In genomic region chr2:129274038-129274415, GRCh38 we compare ENCODE assay signal across 34 cellular contexts.
"Had no signal": no experiment of that assay in that cellular context is flagged by ENCODE, and none has a peak within 500 bp of the region (broad histone marks: within the 10 kb centered on the region; RNA-seq: fewer than 3 reads in every experiment).

No MANE protein-coding gene starts in this region.

- H3K27ac Mint-ChIP-seq: activated B cell treated with CpG ODN at 0.5 μM for 24 hours; activated CD8-positive, alpha-beta memory T cell treated with anti-CD3 and anti-CD28 coated beads, Interleukin-2, amount 10 ng/mL, durations not matched to agents 7 days and 5 days; activated CD8-positive, alpha-beta T cell treated with anti-CD3 and anti-CD28 coated beads, Interleukin-2, amount 10 ng/mL, durations not matched to agents 7 days and 5 days; activated naive CD4-positive, alpha-beta T cell treated with anti-CD3 and anti-CD28 coated beads, Interleukin-2, amount 10 ng/mL, durations not matched to agents 7 days and 5 days; activated naive CD4-positive, alpha-beta T cell treated with anti-CD3 and anti-CD28 coated beads, Interleukin-2, amount 50 U/mL, for 72 hours; activated T-helper 1 cell treated with anti-CD3 and anti-CD28 coated beads, Interleukin-12 subunit alpha, Interleukin-12 subunit beta, Interleukin-2, Interleukin-4 antibody, amounts not matched to agents 30 ng/mL and 10 ng/mL and 1 ng/mL, durations not matched to agents 14 hours and 24 hours and 36 hours; brain; T-helper 17 cell; T-helper 2 cell treated with Interferon-gamma antibody and Interleukin-4, amounts not matched to agents 5 μg/mL and 100 μg/mL, for 36 hours had no signal

- H3K9me3 ChIP-seq: breast epithelium, colonic mucosa, esophagus squamous epithelium had no signal

- H3K36me3 ChIP-seq: adrenal gland, ascending aorta, breast epithelium, cardiac muscle cell, colonic mucosa, esophagus squamous epithelium, WERI-Rb-1 had no signal

- H3K4me1 Mint-ChIP-seq: activated B cell treated with CpG ODN at 0.5 μM for 24 hours; activated CD8-positive, alpha-beta memory T cell treated with anti-CD3 and anti-CD28 coated beads, Interleukin-2, amount 10 ng/mL, durations not matched to agents 7 days and 5 days; activated naive CD4-positive, alpha-beta T cell treated with anti-CD3 and anti-CD28 coated beads, Interleukin-2, amount 10 ng/mL, durations not matched to agents 7 days and 5 days; T-helper 17 cell had no signal

- H3K4me3 Mint-ChIP-seq: activated B cell treated with CpG ODN at 0.5 μM for 24 hours; activated CD8-positive, alpha-beta memory T cell treated with anti-CD3 and anti-CD28 coated beads, Interleukin-2, amount 10 ng/mL, durations not matched to agents 7 days and 5 days; activated CD8-positive, alpha-beta T cell treated with anti-CD3 and anti-CD28 coated beads, Interleukin-2, amount 10 ng/mL, durations not matched to agents 7 days and 5 days; activated naive CD4-positive, alpha-beta T cell treated with anti-CD3 and anti-CD28 coated beads, Interleukin-2, amount 10 ng/mL, durations not matched to agents 7 days and 5 days; activated T-helper 1 cell treated with anti-CD3 and anti-CD28 coated beads, Interleukin-12 subunit alpha, Interleukin-12 subunit beta, Interleukin-2, Interleukin-4 antibody, amounts not matched to agents 30 ng/mL and 10 ng/mL and 1 ng/mL, durations not matched to agents 14 hours and 24 hours and 36 hours; brain; T-helper 17 cell; T-helper 2 cell treated with Interferon-gamma antibody and Interleukin-4, amounts not matched to agents 5 μg/mL and 100 μg/mL, for 36 hours had no signal

- DNase-seq: activated B cell treated with CpG ODN at 0.5 μM for 24 hours; activated CD4-positive, alpha-beta T cell treated with anti-CD3 and anti-CD28 coated beads for 48 hours; activated CD4-positive, alpha-beta T cell treated with anti-CD3 and anti-CD28 coated beads, Interleukin-2, amount 50 U/mL, for 1 hour; activated CD4-positive, alpha-beta T cell treated with anti-CD3 and anti-CD28 coated beads, Interleukin-2, amount 50 U/mL, for 48 hours; activated CD8-positive, alpha-beta memory T cell treated with anti-CD3 and anti-CD28 coated beads, Interleukin-2, amount 10 ng/mL, durations not matched to agents 7 days and 5 days; activated CD8-positive, alpha-beta memory T cell treated with anti-CD3 and anti-CD28 coated beads, Interleukin-2, amount 50 U/mL, for 4 hours; activated CD8-positive, alpha-beta T cell treated with anti-CD3 and anti-CD28 coated beads, Interleukin-2, amount 10 ng/mL, durations not matched to agents 7 days and 5 days; activated gamma-delta T cell; activated naive CD4-positive, alpha-beta T cell; activated naive CD4-positive, alpha-beta T cell treated with anti-CD3 and anti-CD28 coated beads, Interleukin-2, amount 10 ng/mL, durations not matched to agents 7 days and 5 days; activated T-cell treated with anti-CD3 and anti-CD28 coated beads, Interleukin-2, amount 50 U/mL, for 1 hour; activated T-cell treated with anti-CD3 and anti-CD28 coated beads, Interleukin-2, amount 50 U/mL, for 48 hours; adrenal gland; amygdala; central memory CD4-positive, alpha-beta T cell; cerebellar nuclear complex; colonic mucosa; effector CD8-positive, alpha-beta T cell; esophagus squamous epithelium; foreskin melanocyte; head of caudate nucleus; T-helper 1 cell; T-helper 17 cell; T1000; WERI-Rb-1 had no signal

- H3K27me3 ChIP-seq: adrenal gland, ascending aorta, breast epithelium, cardiac muscle cell, colonic mucosa, esophagus squamous epithelium had no signal

- H3K27ac ChIP-seq: adrenal gland, ascending aorta, breast epithelium, cardiac muscle cell, colonic mucosa, epithelial cell of prostate, esophagus squamous epithelium, WERI-Rb-1 had no signal

- H3K9me3 Mint-ChIP-seq: activated naive CD4-positive, alpha-beta T cell treated with anti-CD3 and anti-CD28 coated beads, Interleukin-2, amount 10 ng/mL, durations not matched to agents 7 days and 5 days; T-helper 2 cell treated with Interferon-gamma antibody and Interleukin-4, amounts not matched to agents 5 μg/mL and 100 μg/mL, for 36 hours had no signal

- H3K27me3 Mint-ChIP-seq: activated B cell treated with CpG ODN at 0.5 μM for 24 hours; activated CD8-positive, alpha-beta memory T cell treated with anti-CD3 and anti-CD28 coated beads, Interleukin-2, amount 10 ng/mL, durations not matched to agents 7 days and 5 days; activated naive CD4-positive, alpha-beta T cell treated with anti-CD3 and anti-CD28 coated beads, Interleukin-2, amount 10 ng/mL, durations not matched to agents 7 days and 5 days; T-helper 17 cell had no signal

- ATAC-seq: activated CD4-positive, CD25-positive, alpha-beta regulatory T cell treated with anti-CD3 and anti-CD28 coated beads, Interleukin-2, amount 50 U/mL, for 24 hours; activated CD8-positive, alpha-beta memory T cell treated with anti-CD3 and anti-CD28 coated beads, Interleukin-2, amount 10 ng/mL, durations not matched to agents 7 days and 5 days; activated CD8-positive, alpha-beta T cell treated with anti-CD3 and anti-CD28 coated beads, Interleukin-2, amount 10 ng/mL, durations not matched to agents 7 days and 5 days; activated naive CD4-positive, alpha-beta T cell treated with anti-CD3 and anti-CD28 coated beads, Interleukin-2, amount 50 U/mL, for 72 hours; T-helper 17 cell had no signal

- H3K4me1 ChIP-seq: adrenal gland, ascending aorta, breast epithelium, colonic mucosa, esophagus squamous epithelium had no signal

- H3K4me3 ChIP-seq: adrenal gland, ascending aorta, breast epithelium, cardiac muscle cell, colonic mucosa, esophagus squamous epithelium had no signal

- H3K36me3 Mint-ChIP-seq: activated CD8-positive, alpha-beta memory T cell treated with anti-CD3 and anti-CD28 coated beads, Interleukin-2, amount 10 ng/mL, durations not matched to agents 7 days and 5 days; activated naive CD4-positive, alpha-beta T cell treated with anti-CD3 and anti-CD28 coated beads, Interleukin-2, amount 10 ng/mL, durations not matched to agents 7 days and 5 days; activated naive CD4-positive, alpha-beta T cell treated with anti-CD3 and anti-CD28 coated beads, Interleukin-2, amount 50 U/mL, for 72 hours had no signal
